21 cellular contexts compared by ENCODE assay signal in genomic region chr2:203077458-203077857, GRCh38.
DNase-seq lines count a peak whose midpoint lies in the region; ATAC-seq, FAIRE-seq and TF ChIP-seq lines count a peak whose summit lies in the region.
"Had no signal": no experiment of that assay in that cellular context is flagged by ENCODE, and none has a peak within 500 bp of the region (broad histone marks: within the 10 kb centered on the region; RNA-seq: fewer than 3 reads in every experiment).

No MANE protein-coding gene starts in this region.

- FAIRE-seq in astrocyte (lab: Jason Lieb, UNC) = no peak

- intact Hi-C loops in right lobe of liver (cut with DNase I) = no loop called here

- H3K4me2 ChIP-seq in astrocyte (ENCODE audit: low read length) = no peak overlapping the region
- H3K4me2 ChIP-seq: GM23338 had no signal

- 82% methylated on average over 3 of the region's 3 CpGs for WGBS in right lobe of liver (ENCODE audit: insufficient coverage, low coverage, low lambda C conversion rate, missing lambda C conversion rate)

- TF ChIP-seq CTCF in HFFc6 (IDR thresholded peaks at IDR 0.05) = no peak
- no peak for TF ChIP-seq CTCF in astrocyte (IDR thresholded peaks at IDR 0.05; ENCODE audit: insufficient read depth, low read depth, low read length)
- no peak for TF ChIP-seq CTCF in fibroblast of the aortic adventitia (IDR thresholded peaks at IDR 0.05; ENCODE audit: insufficient read depth, low read length)
- TF ChIP-seq CTCF in right lobe of liver (IDR thresholded peaks at IDR 0.05) = no peak

- H3K4me1 Mint-ChIP-seq in HFFc6 (ENCODE audit: low read depth) (peaks cover 7% of the 10 kb centered on the region; the same call in 1 of the 2 replicates), astrocyte (ENCODE audit: low read depth, unreplicated experiment) (peaks cover 7% of the 10 kb centered on the region)
- H3K4me1 Mint-ChIP-seq: GM23338, nephron progenitor cell had no signal

- H3K27me3 ChIP-seq in ACC112 (ENCODE audit: insufficient read depth, low read length) = no peaks in the 10 kb centered on the region
- H3K27me3 ChIP-seq in astrocyte (ENCODE audit: insufficient read depth, low read length) = no peaks in the 10 kb centered on the region
- H3K27me3 ChIP-seq in right lobe of liver = no peaks in the 10 kb centered on the region

- H3K36me3 Mint-ChIP-seq in HFFc6 (ENCODE audit: low read depth) (peaks cover 14% of the 10 kb centered on the region), astrocyte (ENCODE audit: low read depth, unreplicated experiment) (peaks cover 13% of the 10 kb centered on the region)

- no peak for ATAC-seq in stimulated activated naive CD8-positive, alpha-beta T cell treated with anti-CD3 and anti-CD28 coated beads, Interleukin-15, Interleukin-2, amounts not matched to agents 100 U/mL and 50 U/mL, for 24 hours
- ATAC-seq in GM21619 (IDR thresholded peaks at IDR 0.05; ENCODE audit: unreplicated experiment) (no peak), right lobe of liver (no peak)
- ATAC-seq: CD8-positive, alpha-beta T cell; GM23338; left cardiac atrium had no signal

- H3K36me3 ChIP-seq in ACC112 (ENCODE audit: insufficient read depth, low read length) (peaks cover 14% of the 10 kb centered on the region), astrocyte (ENCODE audit: insufficient read depth, low read length) (peaks cover 7% of the 10 kb centered on the region), right lobe of liver (peaks cover 0 to 6% (median 1%) of the 10 kb centered on the region in 4 donors)

- H3K27ac Mint-ChIP-seq in HFFc6 (peak overlapping the region; percentile 40; the same call in 1 of the 2 replicates), astrocyte (ENCODE audit: unreplicated experiment) (peak overlapping the region; percentile 84)
- H3K27ac Mint-ChIP-seq: activated naive CD8-positive, alpha-beta T cell; CD8-positive, alpha-beta T cell; GM23338; nephron progenitor cell; progenitor cell of endocrine pancreas had no signal

- H3K4me1 ChIP-seq in ACC112 (ENCODE audit: control insufficient read depth, insufficient read depth, low read length, unreplicated experiment) = peaks cover 5% of the 10 kb centered on the region
- H3K4me1 ChIP-seq in astrocyte (ENCODE audit: insufficient read depth, low read length) = no peaks in the 10 kb centered on the region
- H3K4me1 ChIP-seq in right lobe of liver = no peaks in the 10 kb centered on the region

- H3K9me3 Mint-ChIP-seq in HFFc6 (no peaks in the 10 kb centered on the region), astrocyte (ENCODE audit: unreplicated experiment) (no peaks in the 10 kb centered on the region)
- H3K9me3 Mint-ChIP-seq: GM23338 had no signal

- H3K9me3 ChIP-seq in astrocyte (ENCODE audit: insufficient read depth, low read depth, low read length) (peaks cover 4% of the 10 kb centered on the region), right lobe of liver (no peaks in the 10 kb centered on the region)

- no peak overlapping the region for H3K4me3 Mint-ChIP-seq in HFFc6
- H3K4me3 Mint-ChIP-seq in astrocyte (ENCODE audit: unreplicated experiment) = no peak overlapping the region
- H3K4me3 Mint-ChIP-seq: activated naive CD8-positive, alpha-beta T cell; CD8-positive, alpha-beta T cell; GM23338; nephron progenitor cell had no signal

- H3K27ac ChIP-seq in ACC112 (ENCODE audit: low read depth, low read length) = peak overlapping the region; percentile 27; the same call in 1 of the 2 replicates
- no peak overlapping the region for H3K27ac ChIP-seq in astrocyte (ENCODE audit: low read depth, low read length)
- no peak overlapping the region for H3K27ac ChIP-seq in right lobe of liver

- DNase-seq in HFFc6 (peak; percentile 17), astrocyte (ENCODE audit: low read depth) (peak; percentile 25), fibroblast of the aortic adventitia (ENCODE audit: low read depth) (peak; percentile 34), superior temporal gyrus (ENCODE audit: extremely low spot score) (no peak), right lobe of liver (no peak)
- DNase-seq in stimulated activated naive CD8-positive, alpha-beta T cell treated with anti-CD3 and anti-CD28 coated beads, Interleukin-15, Interleukin-2, amounts not matched to agents 100 U/mL and 50 U/mL, for 24 hours = no peak
- DNase-seq: activated CD8-positive, alpha-beta memory T cell treated with anti-CD3 and anti-CD28 coated beads for 24 hours; CD8-positive, alpha-beta T cell; DMS79; left cardiac atrium; NCI-H2081; NCI-H524; nephron progenitor cell; stimulated activated CD4-positive, alpha-beta T cell treated with anti-CD3 and anti-CD28 coated beads, Interleukin-4, amount 100 ng/mL, for 4 hours; substantia nigra; T-helper 9 cell had no signal

- no peaks in the 10 kb centered on the region for H3K79me2 ChIP-seq in ACC112 (ENCODE audit: control insufficient read depth, insufficient read depth, low read length, unreplicated experiment)
- H3K79me2 ChIP-seq in astrocyte (ENCODE audit: insufficient read depth, low read length) = no peaks in the 10 kb centered on the region

- no peaks in the 10 kb centered on the region for H4K20me1 ChIP-seq in astrocyte (ENCODE audit: insufficient read depth, low read length)

- no peak overlapping the region for H2AFZ ChIP-seq in ACC112 (ENCODE audit: low read length, unreplicated experiment)
- no peak overlapping the region for H2AFZ ChIP-seq in astrocyte (ENCODE audit: low read depth, low read length)
- H2AFZ ChIP-seq: GM23338 had no signal

- H3K27me3 Mint-ChIP-seq in HFFc6 (ENCODE audit: insufficient read depth) (no peaks in the 10 kb centered on the region), astrocyte (ENCODE audit: low read depth, unreplicated experiment) (no peaks in the 10 kb centered on the region)
- H3K27me3 Mint-ChIP-seq: activated naive CD8-positive, alpha-beta T cell; progenitor cell of endocrine pancreas had no signal

- no peak for TF ChIP-seq POLR2A in right lobe of liver (IDR thresholded peaks at IDR 0.05)

- H3K4me3 ChIP-seq in ACC112 (ENCODE audit: low read depth, low read length) = no peak overlapping the region
- no peak overlapping the region for H3K4me3 ChIP-seq in astrocyte (ENCODE audit: insufficient read depth, low read depth, low read length)
- H3K4me3 ChIP-seq in fibroblast of the aortic adventitia (ENCODE audit: low read depth, low read length) = no peak overlapping the region
- no peak overlapping the region for H3K4me3 ChIP-seq in right lobe of liver
- H3K4me3 ChIP-seq: GM23338 had no signal

- H3K9ac ChIP-seq in astrocyte (ENCODE audit: low read length) = no peak overlapping the region

Comparison
In these comparisons a context has a peak if more than half of its experiments do, and no peak if none do; other contexts are left out.
1. DNase-seq: peak in HFFc6 (single experiment), astrocyte (single experiment) and fibroblast of the aortic adventitia (single experiment); none in superior temporal gyrus (single experiment), stimulated activated naive CD8-positive, alpha-beta T cell treated with anti-CD3 and anti-CD28 coated beads, Interleukin-15, Interleukin-2, amounts not matched to agents 100 U/mL and 50 U/mL, for 24 hours (single experiment) and right lobe of liver (0 of 3).